Comparison of ENCODE assay signal across 8 cellular contexts in genomic region chr11:316031-316701, GRCh38. TPM values are rescaled to one million over a fixed set of nuclear protein-coding genes. Genes with fewer than 3 reads are reported as not detected.
A peak's percentile ranks its signal among the peaks of the same experiment; 100 is the strongest.
DNase-seq lines count a peak whose midpoint lies in the region; ATAC-seq and TF ChIP-seq lines count a peak whose summit lies in the region.
"Had no signal": no experiment of that assay in that cellular context is flagged by ENCODE, and none has a peak within 500 bp of the region (broad histone marks: within the 10 kb centered on the region; RNA-seq: fewer than 3 reads in every experiment).

No MANE protein-coding gene starts in this region.

- 9% methylated on average over 43 of the region's 64 CpGs for WGBS in hepatocyte (ENCODE audit: low lambda C conversion rate, missing lambda C conversion rate)

- H3K27ac ChIP-seq in hepatocyte (no peak overlapping the region), thoracic aorta (no peak overlapping the region)

- H3K36me3 ChIP-seq in hepatocyte (replicated peaks; ENCODE audit: insufficient read depth, low read depth) (no peaks in the 10 kb centered on the region), thoracic aorta (no peaks in the 10 kb centered on the region)

- peak overlapping the region; percentile 84 for H3K4me2 ChIP-seq in hepatocyte
- H3K4me2 ChIP-seq: A549 had no signal

- H4K20me1 ChIP-seq in hepatocyte (ENCODE audit: insufficient read depth, poor library complexity, severe bottlenecking) = no peaks in the 10 kb centered on the region

- H3K4me3 ChIP-seq in hepatocyte (peak overlapping the region; percentile 33), thoracic aorta (peak overlapping the region; percentile 57)
- H3K4me3 ChIP-seq: A549 had no signal

- H3K9me2 ChIP-seq in hepatocyte (replicated peaks; ENCODE audit: insufficient read depth) = no peaks in the 10 kb centered on the region

- H2AFZ ChIP-seq in hepatocyte = no peak overlapping the region

- peaks cover 37% of the 10 kb centered on the region for H3K79me2 ChIP-seq in hepatocyte

- ATAC-seq in activated CD4-positive, CD25-positive, alpha-beta regulatory T cell treated with anti-CD3 and anti-CD28 coated beads, Interleukin-2, amount 50 U/mL, for 24 hours = no peak
- ATAC-seq in thoracic aorta (ENCODE audit: insufficient number of reproducible peaks, low FRiP score, low read depth) = no peak
- ATAC-seq: A549 had no signal

- TF ChIP-seq CTCF in hepatocyte (IDR thresholded peaks at IDR 0.05; ENCODE audit: poor library complexity) = no peak
- TF ChIP-seq CTCF in thoracic aorta (IDR thresholded peaks at IDR 0.05) = no peak

- H3K4me1 ChIP-seq in hepatocyte (ENCODE audit: insufficient read depth) = peaks cover 45% of the 10 kb centered on the region
- peaks cover 9 to 39% of the 10 kb centered on the region in 2 donors for H3K4me1 ChIP-seq in thoracic aorta (ENCODE audit: control insufficient read depth in 1 of 2, low read depth in 2 of 2)

- peak; percentile 40 for DNase-seq in activated CD4-positive, CD25-positive, alpha-beta regulatory T cell treated with anti-CD3 and anti-CD28 coated beads, Interleukin-2, amount 50 U/mL, for 72 hours
- DNase-seq in hepatocyte (ENCODE audit: low spot score) (no peak), thoracic aorta (ENCODE audit: low spot score) (no peak), HuH-7 (ENCODE audit: low spot score) (no peak), NCI-H345 treated with DMSO at 0.1 percent for 48 hours (lab: John Stamatoyannopoulos, UW; ENCODE audit: unreplicated experiment) (no peak)

- H3K27me3 ChIP-seq in hepatocyte (peaks cover 14% of the 10 kb centered on the region), thoracic aorta (replicated peaks; ENCODE audit: insufficient read depth) (no peaks in the 10 kb centered on the region)

- H3K9me3 ChIP-seq in hepatocyte (ENCODE audit: low read depth) = no peaks in the 10 kb centered on the region
- H3K9me3 ChIP-seq in thoracic aorta = no peaks in the 10 kb centered on the region
- H3K9me3 ChIP-seq: A549 had no signal

RNA-seq across cellular contexts. Expression of gene IFITM1, which starts 2.3 kb away (rescaled TPM):
- total RNA-seq in hepatocyte (98.0 and 98.9 TPM in 2 replicates), thoracic aorta (100 to 1,000 TPM; 182 to 220 TPM)
- polyA plus RNA-seq in hepatocyte = 159 and 201 TPM in 2 replicates

RNA-seq across cellular contexts. Expression of gene IFITM3, which starts 4.5 kb away (rescaled TPM):
- total RNA-seq in hepatocyte = 166 and 182 TPM in 2 replicates
- polyA plus RNA-seq in hepatocyte = 2,035 and 2,121 TPM in 2 replicates
- 100 to 1,000 TPM; 275 to 514 TPM for total RNA-seq in thoracic aorta

RNA-seq across cellular contexts. Expression of gene IFITM2, which starts 8.6 kb away (rescaled TPM):
- total RNA-seq in hepatocyte = 59.2 and 74.6 TPM in 2 replicates
- polyA plus RNA-seq in hepatocyte = 504 and 535 TPM in 2 replicates
- total RNA-seq in thoracic aorta = 100 to 1,000 TPM; 275 to 477 TPM

RNA-seq across cellular contexts. Expression of gene IFITM5, which starts 16.8 kb away (rescaled TPM):
- total RNA-seq in hepatocyte (not detected in 2 replicates), thoracic aorta (not detected)
- polyA plus RNA-seq in hepatocyte = 0.36 TPM in 1 of 2 replicates, not detected in the other
- total RNA-seq: LHCN-M2 had no signal
- polyA plus RNA-seq: A549 had no signal

RNA-seq across cellular contexts. Expression of gene PGGHG, which starts 27.2 kb away (rescaled TPM):
- total RNA-seq in hepatocyte (12.0 and 19.2 TPM in 2 replicates), thoracic aorta (10 to 100 TPM; 54.2 to 68.8 TPM)
- 27.9 and 44.0 TPM in 2 replicates for polyA plus RNA-seq in hepatocyte
